19 cellular contexts compared by ENCODE assay signal in genomic region chr9:128600111-128600510, GRCh38.
"Had no signal": no experiment of that assay in that cellular context is flagged by ENCODE, and none has a peak within 500 bp of the region (broad histone marks: within the 10 kb centered on the region; RNA-seq: fewer than 3 reads in every experiment).

No MANE protein-coding gene starts in this region.

- H3K9me3 ChIP-seq: neutrophil, spleen, tibial artery had no signal

- H3K9me3 Mint-ChIP-seq: activated naive CD4-positive, alpha-beta T cell treated with anti-CD3 and anti-CD28 coated beads, Interleukin-2, amount 10 ng/mL, durations not matched to agents 7 days and 5 days; activated T-helper 2 cell treated with anti-CD3 and anti-CD28 coated beads, Interferon-gamma antibody, Interleukin-2, Interleukin-4, amounts not matched to agents 10 μg/mL and 5 μg/mL and 100 μg/mL, durations not matched to agents 14 hours and 24 hours and 36 hours; dendritic cell treated with granulocyte-macrophage colony-stimulating factor and Interleukin-4, amounts not matched to agents 40 ng/mL and 50 ng/mL, for 4 days; naive thymus-derived CD4-positive, alpha-beta T cell had no signal

- H3K27me3 ChIP-seq: hepatocyte, neutrophil, spleen, tibial artery had no signal

- H3K4me3 Mint-ChIP-seq: activated naive CD4-positive, alpha-beta T cell treated with anti-CD3 and anti-CD28 coated beads, Interleukin-2, amount 10 ng/mL, durations not matched to agents 7 days and 5 days; dendritic cell treated with granulocyte-macrophage colony-stimulating factor and Interleukin-4, amounts not matched to agents 40 ng/mL and 50 ng/mL, for 4 days; naive thymus-derived CD4-positive, alpha-beta T cell had no signal

- H3K4me1 Mint-ChIP-seq: activated naive CD4-positive, alpha-beta T cell treated with anti-CD3 and anti-CD28 coated beads, Interleukin-2, amount 10 ng/mL, durations not matched to agents 7 days and 5 days had no signal

- H3K27ac ChIP-seq: epithelial cell of prostate, hepatocyte, neutrophil, parathyroid adenoma, spleen, tibial artery had no signal

- DNase-seq: activated CD4-positive, alpha-beta T cell treated with anti-CD3 and anti-CD28 coated beads, Interleukin-2, amount 50 U/mL, for 48 hours; activated CD8-positive, alpha-beta memory T cell treated with anti-CD3 and anti-CD28 coated beads, Interleukin-2, amount 50 U/mL, for 48 hours; activated naive CD4-positive, alpha-beta T cell treated with anti-CD3 and anti-CD28 coated beads, Interleukin-2, amount 10 ng/mL, durations not matched to agents 7 days and 5 days; effector memory CD4-positive, alpha-beta T cell; foreskin fibroblast; left cardiac atrium; mesenchymal stem cell; naive thymus-derived CD4-positive, alpha-beta T cell; spleen; stimulated activated naive CD8-positive, alpha-beta T cell treated with anti-CD3 and anti-CD28 coated beads, Interleukin-15, Interleukin-2, amounts not matched to agents 100 U/mL and 50 U/mL, for 24 hours; substantia nigra; tibial artery had no signal

- ATAC-seq: activated CD4-positive, CD25-positive, alpha-beta regulatory T cell treated with anti-CD3 and anti-CD28 coated beads, Interleukin-2, amount 50 U/mL, for 24 hours; left cardiac atrium; naive thymus-derived CD4-positive, alpha-beta T cell; stimulated activated naive CD8-positive, alpha-beta T cell treated with anti-CD3 and anti-CD28 coated beads, Interleukin-15, Interleukin-2, amounts not matched to agents 100 U/mL and 50 U/mL, for 24 hours had no signal

- H3K27ac Mint-ChIP-seq: activated naive CD4-positive, alpha-beta T cell treated with anti-CD3 and anti-CD28 coated beads, Interleukin-2, amount 10 ng/mL, durations not matched to agents 7 days and 5 days; activated T-helper 2 cell treated with anti-CD3 and anti-CD28 coated beads, Interferon-gamma antibody, Interleukin-2, Interleukin-4, amounts not matched to agents 10 μg/mL and 5 μg/mL and 100 μg/mL, durations not matched to agents 14 hours and 24 hours and 36 hours; dendritic cell treated with granulocyte-macrophage colony-stimulating factor and Interleukin-4, amounts not matched to agents 40 ng/mL and 50 ng/mL, for 4 days had no signal

- H3K27me3 Mint-ChIP-seq: activated naive CD4-positive, alpha-beta T cell treated with anti-CD3 and anti-CD28 coated beads, Interleukin-2, amount 10 ng/mL, durations not matched to agents 7 days and 5 days; dendritic cell treated with granulocyte-macrophage colony-stimulating factor and Interleukin-4, amounts not matched to agents 40 ng/mL and 50 ng/mL, for 4 days; naive thymus-derived CD4-positive, alpha-beta T cell had no signal

- H3K4me3 ChIP-seq: hepatocyte, spleen, tibial artery had no signal
